Comparison of ENCODE assay signal across 20 cellular contexts in genomic region chr1:2435746-2436355, GRCh38. TPM values are rescaled to one million over a fixed set of nuclear protein-coding genes. Genes with fewer than 3 reads are reported as not detected.
DNase-seq lines count a peak whose midpoint lies in the region; ATAC-seq and TF ChIP-seq lines count a peak whose summit lies in the region.
"Had no signal": no experiment of that assay in that cellular context is flagged by ENCODE, and none has a peak within 500 bp of the region (broad histone marks: within the 10 kb centered on the region; RNA-seq: fewer than 3 reads in every experiment).

No MANE protein-coding gene starts in this region.

- H2BK5ac ChIP-seq in neuronal stem cell (ENCODE audit: low read length): peak overlapping the region; percentile 66

- no peaks in the 10 kb centered on the region for H3K9me3 Mint-ChIP-seq in stimulated activated naive CD8-positive, alpha-beta T cell treated with anti-CD3 and anti-CD28 coated beads, Interleukin-15, amount 100 ng/mL, for 72 hours
- no peaks in the 10 kb centered on the region for H3K9me3 Mint-ChIP-seq in WTC11
- H3K9me3 Mint-ChIP-seq: CD4-positive, CD25-positive, alpha-beta regulatory T cell; CD8-positive, alpha-beta memory T cell had no signal

- CTCF ChIA-PET in WTC11 (lab: Charles Lee) (no interaction called here), mammary epithelial cell (lab: Charles Lee; ENCODE audit: low non-redundant PET) (no interaction called here)

- peak overlapping the region; percentile 84 for H2BK12ac ChIP-seq in neuronal stem cell (ENCODE audit: low read length)

- H2AK5ac ChIP-seq in neuronal stem cell (ENCODE audit: low read depth, low read length): peak overlapping the region; percentile 90

- no peak overlapping the region for H3K14ac ChIP-seq in neuronal stem cell (ENCODE audit: low read length)

- H3K18ac ChIP-seq in neuronal stem cell (ENCODE audit: low read length): peak overlapping the region; percentile 87

- no CpG with 5 or more reads among the region's 2 CpGs for WGBS in neuronal stem cell (ENCODE audit: extremely low coverage in 2 of 2, insufficient read length in 2 of 2, insufficient replicate concordance in 1 of 2), 2 donors
- 80% methylated on average over 1 of the region's 2 CpGs for WGBS in mammary epithelial cell (ENCODE audit: low coverage, missing lambda C conversion rate)

- peak; percentile 11 for ATAC-seq in stimulated activated naive CD8-positive, alpha-beta T cell treated with anti-CD3 and anti-CD28 coated beads, Interleukin-15, amount 100 ng/mL, for 72 hours
- ATAC-seq in stimulated activated naive CD8-positive, alpha-beta T cell treated with anti-CD3 and anti-CD28 coated beads, Interleukin-15, Interleukin-2, amounts not matched to agents 100 U/mL and 50 U/mL, for 24 hours: no peak
- no peak for ATAC-seq in WTC11

- H3K36me3 ChIP-seq in neuronal stem cell (replicated peaks in 1 of 2; ENCODE audit: control insufficient read depth in 2 of 2, insufficient read depth in 2 of 2, low read length in 2 of 2) (no peaks in the 10 kb centered on the region), mammary epithelial cell (ENCODE audit: insufficient read depth, low read length) (peaks cover 8% of the 10 kb centered on the region)
- H3K36me3 ChIP-seq: HAP-1 had no signal

- no peak overlapping the region for H3K27ac ChIP-seq in neuronal stem cell (replicated peaks; ENCODE audit: low read length)
- no peak overlapping the region for H3K27ac ChIP-seq in mammary epithelial cell (ENCODE audit: insufficient read depth, low read depth, low read length)
- H3K27ac ChIP-seq: HL-60 had no signal

- intact Hi-C loops in mammary epithelial cell (cut with micrococcal nuclease): no loop called here

- POLR2A ChIA-PET in WTC11 (lab: Charles Lee): no interaction called here

- H3K4me1 ChIP-seq in neuronal stem cell (ENCODE audit: control insufficient read depth in 2 of 2, insufficient read depth in 1 of 2, low read depth in 1 of 2, low read length in 2 of 2) (peaks cover 22 to 24% of the 10 kb centered on the region in 2 donors), mammary epithelial cell (ENCODE audit: insufficient read depth, low read length) (peaks cover 17% of the 10 kb centered on the region)
- H3K4me1 ChIP-seq: HAP-1 had no signal

- peaks cover 4% of the 10 kb centered on the region for H3K79me1 ChIP-seq in neuronal stem cell (ENCODE audit: low read depth, low read length)

- H3K27ac Mint-ChIP-seq in stimulated activated naive CD8-positive, alpha-beta T cell treated with anti-CD3 and anti-CD28 coated beads, Interleukin-15, amount 100 ng/mL, for 72 hours: no peak overlapping the region
- H3K27ac Mint-ChIP-seq in WTC11: no peak overlapping the region

- peaks cover 96% of the 10 kb centered on the region for H3K79me2 ChIP-seq in mammary epithelial cell (ENCODE audit: insufficient read depth, low read length)

- dilution Hi-C loops in mammary epithelial cell (cut with HindIII; ENCODE audit: low sequenced_read_pairs): no loop called here

- in situ Hi-C loops in mammary epithelial cell (cut with MboI; ENCODE audit: low sequenced_read_pairs in 2 of 2): no loop called here

- H3K4me2 ChIP-seq in neuronal stem cell (ENCODE audit: insufficient read depth, low read length, poor library complexity, severe bottlenecking) (no peak overlapping the region), mammary epithelial cell (ENCODE audit: insufficient read depth, low read depth, low read length) (no peak overlapping the region)

- H3K36me3 Mint-ChIP-seq in WTC11: no peaks in the 10 kb centered on the region
- H3K36me3 Mint-ChIP-seq: CD4-positive, CD25-positive, alpha-beta regulatory T cell; CD8-positive, alpha-beta memory T cell had no signal

- no peak overlapping the region for H3K4me3 Mint-ChIP-seq in stimulated activated naive CD8-positive, alpha-beta T cell treated with anti-CD3 and anti-CD28 coated beads, Interleukin-15, amount 100 ng/mL, for 72 hours
- no peak overlapping the region for H3K4me3 Mint-ChIP-seq in WTC11
- H3K4me3 Mint-ChIP-seq: CD4-positive, CD25-positive, alpha-beta regulatory T cell; CD8-positive, alpha-beta memory T cell had no signal

- H2BK15ac ChIP-seq in neuronal stem cell (ENCODE audit: low read length): peak overlapping the region; percentile 58

- H4K91ac ChIP-seq in neuronal stem cell (ENCODE audit: low read depth, low read length, poor library complexity): no peak overlapping the region

- no peaks in the 10 kb centered on the region for H3K27me3 Mint-ChIP-seq in stimulated activated naive CD8-positive, alpha-beta T cell treated with anti-CD3 and anti-CD28 coated beads, Interleukin-15, amount 100 ng/mL, for 72 hours
- H3K27me3 Mint-ChIP-seq in WTC11 (ENCODE audit: low read depth): no peaks in the 10 kb centered on the region
- H3K27me3 Mint-ChIP-seq: CD4-positive, CD25-positive, alpha-beta regulatory T cell had no signal

- H3K9ac ChIP-seq in neuronal stem cell (ENCODE audit: low read depth, low read length, poor library complexity): no peak overlapping the region
- no peak overlapping the region for H3K9ac ChIP-seq in mammary epithelial cell (ENCODE audit: insufficient read depth, low read length)

- H3K9me3 ChIP-seq in neuronal stem cell (replicated peaks in 1 of 2; ENCODE audit: control insufficient read depth in 2 of 2, insufficient read depth in 1 of 2, low read depth in 1 of 2, low read length in 2 of 2) (no peaks in the 10 kb centered on the region), mammary epithelial cell (replicated peaks; ENCODE audit: insufficient read depth, low read length) (no peaks in the 10 kb centered on the region)
- H3K9me3 ChIP-seq: HAP-1 had no signal

- BruUV-seq in mammary epithelial cell (replicated peaks; lab: Mats Ljungman, UMichigan): no TSS peak

- H4K20me1 ChIP-seq in mammary epithelial cell (ENCODE audit: insufficient read depth, low read length): no peaks in the 10 kb centered on the region

- H3K4me3 ChIP-seq in neuronal stem cell (ENCODE audit: low read length in 2 of 2): no peak overlapping the region
- no peak overlapping the region for H3K4me3 ChIP-seq in mammary epithelial cell (replicated peaks in 1 of 3; ENCODE audit: insufficient read depth in 1 of 3, low read depth in 2 of 3, low read length in 3 of 3)
- H3K4me3 ChIP-seq: HAP-1 had no signal

- peak overlapping the region; percentile 31 for H3K23ac ChIP-seq in neuronal stem cell (ENCODE audit: low read depth, low read length, poor library complexity)

- no peak overlapping the region for H2BK120ac ChIP-seq in neuronal stem cell (ENCODE audit: low read depth, low read length)

- H2AFZ ChIP-seq in neuronal stem cell (ENCODE audit: low read length): no peak overlapping the region
- no peak overlapping the region for H2AFZ ChIP-seq in mammary epithelial cell (ENCODE audit: low read depth, low read length)

- no peaks in the 10 kb centered on the region for H3K4me1 Mint-ChIP-seq in stimulated activated naive CD8-positive, alpha-beta T cell treated with anti-CD3 and anti-CD28 coated beads, Interleukin-15, amount 100 ng/mL, for 72 hours
- no peaks in the 10 kb centered on the region for H3K4me1 Mint-ChIP-seq in WTC11

- no peak overlapping the region for H3K4ac ChIP-seq in neuronal stem cell (ENCODE audit: low read length)

- TF ChIP-seq CTCF in WTC11 (IDR thresholded peaks at IDR 0.05): no peak
- no peak for TF ChIP-seq CTCF in mammary epithelial cell (conservative IDR thresholded peaks at IDR 0.05 in 1 of 2, IDR thresholded peaks at IDR 0.05 in 1 of 2; ENCODE audit: extremely low read depth in 1 of 2, insufficient read depth in 1 of 2, low read depth in 1 of 2, low read length in 2 of 2)

- DNase-seq in stimulated activated naive CD8-positive, alpha-beta T cell treated with anti-CD3 and anti-CD28 coated beads, Interleukin-15, amount 100 ng/mL, for 72 hours: no peak
- DNase-seq in stimulated activated naive CD8-positive, alpha-beta T cell treated with anti-CD3 and anti-CD28 coated beads, Interleukin-15, Interleukin-2, amounts not matched to agents 100 U/mL and 50 U/mL, for 24 hours: no peak
- no peak for DNase-seq in WTC11 (ENCODE audit: low spot score)
- no peak for DNase-seq in neuronal stem cell (ENCODE audit: low spot score)
- DNase-seq in mammary epithelial cell: no peak
- no peak for DNase-seq in NCI-H128 (lab: John Stamatoyannopoulos, UW; ENCODE audit: unreplicated experiment)
- DNase-seq: 8988T; C1 segment of cervical spinal cord; CD4-positive, CD25-positive, alpha-beta regulatory T cell; CD8-positive, alpha-beta memory T cell; COR-L47; DMS 273 treated with DMSO at 0.1 percent for 48 hours; DMS53; DND-41; EL; IMR-90; KBM-7 had no signal

- H3K27me3 ChIP-seq in neuronal stem cell (ENCODE audit: control insufficient read depth in 3 of 3, insufficient read depth in 3 of 3, low read depth in 1 of 3, low read length in 3 of 3): peaks cover 0 to 71% (median 0%) of the 10 kb centered on the region in 3 experiments
- no peaks in the 10 kb centered on the region for H3K27me3 ChIP-seq in mammary epithelial cell (ENCODE audit: insufficient read depth, low read length)

- H4K8ac ChIP-seq in neuronal stem cell (ENCODE audit: low read depth, low read length): no peak overlapping the region

RNA-seq across cellular contexts. Expression of gene PEX10, which starts 23.5 kb away (rescaled TPM):
- total RNA-seq in WTC11 (2021): 28.6 to 31.7 TPM (median 29.3 TPM) in 3 replicates
- polyA plus RNA-seq in neuronal stem cell (2013, experiment 1 of 2): 12.4 TPM
- polyA plus RNA-seq in neuronal stem cell (2013, experiment 2 of 2): 12.5 TPM
- total RNA-seq in mammary epithelial cell: 10 to 100 TPM; 29.5 to 32.8 TPM
- polyA plus RNA-seq in mammary epithelial cell: 22.4 TPM
- polyA minus RNA-seq in mammary epithelial cell: 10.7 TPM

RNA-seq across cellular contexts. Expression of gene PLCH2, which starts 40.2 kb away (rescaled TPM):
- total RNA-seq in WTC11 (2021) (0.05 to 0.18 TPM (median 0.17 TPM) in 3 replicates), mammary epithelial cell (100 to 1,000 TPM; 113 to 157 TPM)
- 4.2 TPM for polyA plus RNA-seq in neuronal stem cell (2013, experiment 1 of 2)
- 4.0 TPM for polyA plus RNA-seq in neuronal stem cell (2013, experiment 2 of 2)
- polyA plus RNA-seq in mammary epithelial cell: 56.2 TPM
- 36.6 TPM for polyA minus RNA-seq in mammary epithelial cell
- total RNA-seq: A673 had no signal

RNA-seq across cellular contexts. Expression of gene RER1, which starts 44.2 kb away (rescaled TPM):
- total RNA-seq in WTC11 (2021) (72.1 to 80.4 TPM (median 79.8 TPM) in 3 replicates), mammary epithelial cell (100 to 1,000 TPM in 1 of 2 donors, 10 to 100 TPM in 1; 45.5 to 162 TPM)
- 63.2 TPM for polyA plus RNA-seq in neuronal stem cell (2013, experiment 1 of 2)
- polyA plus RNA-seq in neuronal stem cell (2013, experiment 2 of 2): 64.3 TPM
- 131 TPM for polyA plus RNA-seq in mammary epithelial cell
- polyA minus RNA-seq in mammary epithelial cell: 246 TPM

RNA-seq across cellular contexts. Expression of gene MORN1, which starts 44.5 kb away (rescaled TPM):
- total RNA-seq in WTC11 (2021) (14.5 to 19.7 TPM (median 18.5 TPM) in 3 replicates), mammary epithelial cell (10 to 100 TPM in 1 of 2 donors, 1 to 10 TPM in 1; 9.8 to 12.8 TPM)
- 7.1 TPM for polyA plus RNA-seq in neuronal stem cell (2013, experiment 1 of 2)
- polyA plus RNA-seq in neuronal stem cell (2013, experiment 2 of 2): 7.9 TPM
- 4.0 TPM for polyA plus RNA-seq in mammary epithelial cell
- polyA minus RNA-seq in mammary epithelial cell: 9.5 TPM

Comparison
In these comparisons a context has a peak if more than half of its experiments do, and no peak if none do; other contexts are left out.
1. RNA of gene PLCH2, which starts 40.2 kb away (total RNA-seq): 113 to 157 TPM in mammary epithelial cell; 0.05 to 0.18 TPM in WTC11; every median in the first group is over 10 times any median in the second.